ENCODE assay signal across 15 cellular contexts in genomic region chr14:21043387-21044105, GRCh38. TPM values are rescaled to one million over a fixed set of nuclear protein-coding genes. Genes with fewer than 3 reads are reported as not detected.
DNase-seq lines count a peak whose midpoint lies in the region; ATAC-seq, FAIRE-seq and TF ChIP-seq lines count a peak whose summit lies in the region.
"Had no signal": no experiment of that assay in that cellular context is flagged by ENCODE, and none has a peak within 500 bp of the region (broad histone marks: within the 10 kb centered on the region; RNA-seq: fewer than 3 reads in every experiment).

No MANE protein-coding gene starts in this region.

- H3K9me3 ChIP-seq in kidney (ENCODE audit: control insufficient read depth in 1 of 2, low read length in 2 of 2) = no peaks in the 10 kb centered on the region
- H3K9me3 ChIP-seq: sigmoid colon had no signal

- no peak for TF ChIP-seq CTCF in kidney (IDR thresholded peaks at IDR 0.05; ENCODE audit: borderline replicate concordance, extremely low read depth, insufficient read depth)

- no peaks in the 10 kb centered on the region for H3K36me3 ChIP-seq in kidney (ENCODE audit: control insufficient read depth in 1 of 2, insufficient read depth in 2 of 2, low read length in 2 of 2)
- H3K36me3 ChIP-seq: sigmoid colon had no signal

- H3K27ac ChIP-seq in kidney (ENCODE audit: low read depth in 2 of 2, low read length in 2 of 2) = peak overlapping the region; percentile 64 to 74
- peak overlapping the region; percentile 65 for H3K27ac ChIP-seq in substantia nigra (ENCODE audit: low read depth, low read length, poor library complexity, severe bottlenecking)
- H3K27ac ChIP-seq: KMS-11, sigmoid colon had no signal

- no peak for DNase-seq in Right ventricle myocardium superior
- DNase-seq in Right ventricle myocardium inferior (ENCODE audit: missing footprints) = no peak
- no peak for DNase-seq in kidney
- DNase-seq in substantia nigra (lab: John Stamatoyannopoulos, UW) = no peak
- no peak for DNase-seq in effector CD4-positive, alpha-beta T cell
- DNase-seq in D341Med (ENCODE audit: low spot score) = no peak
- DNase-seq: ACHN; activated gamma-delta T cell; HFFc6; NCI-H1436 treated with DMSO at 0.1 percent for 48 hours; NCI-H345; sigmoid colon; stimulated activated naive B cell treated with anti-CD40 and anti-IgM and Interleukin-4, amounts not matched to agents 10 μg/mL and 1 μg/mL and 100 μg/mL, for 72 hours had no signal

- H3K9ac ChIP-seq in kidney (ENCODE audit: low read length in 2 of 2) = peak overlapping the region in 1 of 2 donors; percentile 32
- H3K9ac ChIP-seq: KMS-11 had no signal

- intact Hi-C loops in Right ventricle myocardium superior (cut with DNase I) (loop anchor here (10.0 kb wide), 1 partner anchor 359 kb away; the partner anchor contains the start of genes ANG and RNASE4), Right ventricle myocardium inferior (cut with DNase I) (loop anchor here (5.0 kb wide), 1 partner anchor 361 kb away; the partner anchor contains the start of gene RNASE4), kidney (cut with DNase I) (no loop called here)

- no peak overlapping the region for H3K4me3 ChIP-seq in kidney (ENCODE audit: low read length in 2 of 2)
- H3K4me3 ChIP-seq: sigmoid colon had no signal

- peaks cover 24 to 39% of the 10 kb centered on the region in 2 donors for H3K4me1 ChIP-seq in kidney (ENCODE audit: control insufficient read depth in 1 of 2, insufficient read depth in 1 of 2, low read depth in 1 of 2, low read length in 2 of 2)

- ATAC-seq in Right ventricle myocardium superior (ENCODE audit: poor library complexity) = peak; percentile 16
- no peak for ATAC-seq in Right ventricle myocardium inferior
- ATAC-seq: stimulated activated naive B cell treated with anti-CD40 and anti-IgM and Interleukin-4, amounts not matched to agents 10 μg/mL and 1 μg/mL and 100 μg/mL, for 72 hours had no signal

- no peak for FAIRE-seq in kidney (lab: Jason Lieb, UNC)

RNA-seq across cellular contexts. Expression of gene RNASE7, which starts 1.4 kb away (rescaled TPM):
- not detected for total RNA-seq in Right ventricle myocardium superior
- total RNA-seq in Right ventricle myocardium inferior = not detected
- not detected for total RNA-seq in kidney
- not detected for polyA plus RNA-seq in kidney (ENCODE audit: insufficient read depth, low read depth, low replicate concordance)
- total RNA-seq: HFFc6, neural crest cell, sigmoid colon had no signal

RNA-seq across cellular contexts. Expression of gene RNASE13, which starts 8.9 kb away (rescaled TPM):
- total RNA-seq in Right ventricle myocardium superior (not detected), Right ventricle myocardium inferior (not detected), kidney (not detected)
- polyA plus RNA-seq in kidney (ENCODE audit: insufficient read depth, low read depth, low replicate concordance) = not detected
- total RNA-seq: HFFc6, neural crest cell, sigmoid colon had no signal
- polyA plus RNA-seq: sigmoid colon had no signal

RNA-seq across cellular contexts. Expression of gene TPPP2, which starts 13.5 kb away (rescaled TPM):
- total RNA-seq in Right ventricle myocardium superior (0.81 TPM), Right ventricle myocardium inferior (1.1 TPM), kidney (not detected)
- 1.3 TPM for polyA plus RNA-seq in kidney (ENCODE audit: insufficient read depth, low read depth, low replicate concordance)
- total RNA-seq: HFFc6, neural crest cell, sigmoid colon had no signal

RNA-seq across cellular contexts. Expression of gene RNASE8, which starts 14.1 kb away (rescaled TPM):
- total RNA-seq in Right ventricle myocardium superior (not detected), Right ventricle myocardium inferior (not detected), kidney (not detected)
- not detected for polyA plus RNA-seq in kidney (ENCODE audit: insufficient read depth, low read depth, low replicate concordance)
- total RNA-seq: HFFc6, neural crest cell, sigmoid colon had no signal
- polyA plus RNA-seq: sigmoid colon had no signal

RNA-seq across cellular contexts. Expression of gene NDRG2, which starts 18.7 kb away (rescaled TPM):
- total RNA-seq in Right ventricle myocardium superior (327 TPM), Right ventricle myocardium inferior (321 TPM), kidney (86.2 TPM)
- polyA plus RNA-seq in kidney (ENCODE audit: insufficient read depth, low read depth, low replicate concordance) = 209 TPM
